In the genomic region with DNA sequence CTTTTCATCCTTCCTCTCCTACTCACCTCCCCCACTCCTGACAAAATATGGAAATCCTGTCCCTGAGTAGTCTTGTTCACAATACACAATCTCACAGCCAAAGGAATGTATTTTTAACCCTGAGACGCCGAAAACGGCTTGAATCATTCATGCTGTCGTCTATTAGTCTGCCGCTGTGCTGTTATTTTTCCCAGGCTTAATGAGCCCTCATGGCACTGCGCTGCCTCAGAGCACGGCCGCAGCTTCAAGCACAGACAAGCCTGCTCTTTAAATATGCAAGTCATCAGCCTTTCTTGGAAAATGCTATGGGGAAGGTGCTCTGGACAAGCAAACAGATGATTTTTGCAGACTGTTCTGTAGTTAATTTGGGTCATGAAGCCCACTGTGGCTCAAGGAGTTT, we compare ENCODE assay signal across 11 cellular contexts.
DNase-seq lines count a peak whose midpoint lies in the region; ATAC-seq, FAIRE-seq and TF ChIP-seq lines count a peak whose summit lies in the region.
"Had no signal": no experiment of that assay in that cellular context is flagged by ENCODE, and none has a peak within 500 bp of the region (broad histone marks: within the 10 kb centered on the region; RNA-seq: fewer than 3 reads in every experiment).

No MANE protein-coding gene starts in this region.

- peak overlapping the region; percentile 52 for H2AFZ ChIP-seq in endothelial cell of umbilical vein (ENCODE audit: low read depth, low read length)

- H4K20me1 ChIP-seq in endothelial cell of umbilical vein (replicated peaks; ENCODE audit: control insufficient read depth, extremely low read depth, insufficient read depth, low read length), result no peaks in the 10 kb centered on the region

- peak overlapping the region; percentile 33 to 83 (median 70) for H3K27ac Mint-ChIP-seq in nephron

- peaks cover 27% of the 10 kb centered on the region for H3K4me1 Mint-ChIP-seq in nephron

- BruUV-seq in endothelial cell of umbilical vein (replicated peaks; lab: Mats Ljungman, UMichigan), result no TSS peak

- peak overlapping the region; percentile 83 for H3K27ac ChIP-seq in endothelial cell of umbilical vein (ENCODE audit: insufficient read depth, low read depth, low read length)
- H3K27ac ChIP-seq in caudate nucleus (ENCODE audit: low read depth, low read length), result no peak overlapping the region
- H3K27ac ChIP-seq in psoas muscle, result no peak overlapping the region
- H3K27ac ChIP-seq: thyroid gland had no signal

- H3K27me3 ChIP-seq in endothelial cell of umbilical vein (ENCODE audit: control insufficient read depth in 2 of 2, insufficient read depth in 2 of 2, low read length in 2 of 2) (no peaks in the 10 kb centered on the region), psoas muscle (ENCODE audit: insufficient read depth in 3 of 3, low read length in 2 of 3) (peaks cover 0 to under 1% (median 0%) of the 10 kb centered on the region in 3 donors)
- H3K27me3 ChIP-seq: thyroid gland had no signal

- no peaks in the 10 kb centered on the region for H3K9me3 Mint-ChIP-seq in nephron

- POLR2A ChIA-PET in endothelial cell of umbilical vein (lab: Charles Lee), result no interaction called here

- TF ChIP-seq POLR2A in endothelial cell of umbilical vein (IDR thresholded peaks at IDR 0.05; ENCODE audit: low read depth, low read length), result no peak
- TF ChIP-seq POLR2A in erythroblast (IDR thresholded peaks at IDR 0.05; ENCODE audit: low read length), result no peak

- H3K9me3 ChIP-seq in endothelial cell of umbilical vein (replicated peaks; ENCODE audit: control insufficient read depth, insufficient read depth, low read length) (no peaks in the 10 kb centered on the region), psoas muscle (no peaks in the 10 kb centered on the region)
- H3K9me3 ChIP-seq: thyroid gland had no signal

- H3K9me1 ChIP-seq in endothelial cell of umbilical vein (replicated peaks; ENCODE audit: control insufficient read depth, extremely low read depth, insufficient read depth, low read length), result no peaks in the 10 kb centered on the region

- H3K36me3 ChIP-seq in endothelial cell of umbilical vein (ENCODE audit: control insufficient read depth in 2 of 2, extremely low read depth in 1 of 2, insufficient read depth in 2 of 2, low read length in 2 of 2) (no peaks in the 10 kb centered on the region), psoas muscle (ENCODE audit: insufficient read depth in 1 of 2, low read depth in 1 of 2) (no peaks in the 10 kb centered on the region)
- H3K36me3 ChIP-seq: thyroid gland had no signal

- H3K4me1 ChIP-seq in endothelial cell of umbilical vein (ENCODE audit: control insufficient read depth, extremely low read depth, insufficient read depth, low read length), result peaks cover 20% of the 10 kb centered on the region
- H3K4me1 ChIP-seq in psoas muscle, result no peaks in the 10 kb centered on the region
- H3K4me1 ChIP-seq: thyroid gland had no signal

- CTCF ChIA-PET in endothelial cell of umbilical vein (lab: Charles Lee), result interaction anchor here (1.6 kb wide), 1 partner anchor 10 kb away, joined by 6 read pairs; no protein-coding TSS in a partner anchor

- 42 to 44% (median 43%) methylated on average over 8 of the region's 8 CpGs for WGBS in psoas muscle, 3 donors

- peak; percentile 94 for FAIRE-seq in endothelial cell of umbilical vein (lab: Jason Lieb, UNC)

- intact Hi-C loops in endothelial cell of umbilical vein (cut with micrococcal nuclease), result loop anchor here (1.0 to 2.0 kb wide), 5 partner anchors 11 to 699 kb away; no protein-coding TSS in a partner anchor
- intact Hi-C loops in psoas muscle (cut with DNase I), result no loop called here

- TF ChIP-seq CTCF in endothelial cell of umbilical vein (IDR thresholded peaks at IDR 0.05; ENCODE audit: extremely low read depth in 1 of 2, insufficient read depth in 1 of 2, low read depth in 1 of 2, low read length in 2 of 2), result no peak
- TF ChIP-seq CTCF in nephron (IDR thresholded peaks at IDR 0.05; ENCODE audit: unreplicated experiment in 3 of 3), result no peak
- TF ChIP-seq CTCF in psoas muscle (IDR thresholded peaks at IDR 0.05), result no peak

- peaks cover 19% of the 10 kb centered on the region for H3K27me3 Mint-ChIP-seq in nephron (ENCODE audit: low read depth)

- ATAC-seq in psoas muscle, result no peak

- no peak overlapping the region for H3K4me3 ChIP-seq in endothelial cell of umbilical vein (replicated peaks in 1 of 3; ENCODE audit: insufficient read depth in 1 of 3, low read depth in 1 of 3, low read length in 3 of 3)
- no peak overlapping the region for H3K4me3 ChIP-seq in psoas muscle
- H3K4me3 ChIP-seq: thyroid gland had no signal

- DNase-seq in DMS153 treated with DMSO at 0.1 percent for 48 hours (lab: John Stamatoyannopoulos, UW; ENCODE audit: unreplicated experiment) (peak; percentile 78), NCI-H2171 treated with DMSO at 0.1 percent for 48 hours (lab: John Stamatoyannopoulos, UW) (peak; percentile 71), endothelial cell of umbilical vein (ENCODE audit: low read depth, low spot score) (peak; percentile 95), erythroblast (lab: John Stamatoyannopoulos, UW) (no peak), caudate nucleus (lab: John Stamatoyannopoulos, UW) (no peak), psoas muscle (no peak), NK-92 (lab: John Stamatoyannopoulos, UW; ENCODE audit: unreplicated experiment) (no peak)
- DNase-seq: NCI-H1930; stimulated activated CD4-positive, alpha-beta T cell treated with anti-CD3 and anti-CD28 coated beads, Interleukin-15, amount 100 ng/mL, for 24 hours had no signal

- H3K4me3 Mint-ChIP-seq in nephron, result peak overlapping the region in 2 of 3 experiments; percentile 35 to 36

- dilution Hi-C loops in endothelial cell of umbilical vein (cut with MboI; ENCODE audit: extremely low pct_ligation_motif_present, low sequenced_read_pairs), result no loop called here

- H3K4me2 ChIP-seq in endothelial cell of umbilical vein (ENCODE audit: insufficient read depth, low read length), result peak overlapping the region; percentile 57

- no peaks in the 10 kb centered on the region for H3K36me3 Mint-ChIP-seq in nephron (ENCODE audit: low read depth)

- no peaks in the 10 kb centered on the region for H3K79me2 ChIP-seq in endothelial cell of umbilical vein (ENCODE audit: control insufficient read depth, insufficient read depth, low read length)

- peak overlapping the region; percentile 57 for H3K9ac ChIP-seq in endothelial cell of umbilical vein (replicated peaks; ENCODE audit: extremely low read depth, insufficient read depth, low read length)

TF ChIP-seq in endothelial cell of umbilical vein, 7 proteins besides CTCF, POLR2A, EP300 and RAD21:
- TF ChIP-seq JUN (IDR thresholded peaks at IDR 0.05; ENCODE audit: borderline replicate concordance, insufficient read depth, insufficient read length, low read depth) (peak; percentile 24), MYC (IDR thresholded peaks at IDR 0.05; ENCODE audit: low read depth, low read length) (no peak), POLR2AphosphoS5 (IDR thresholded peaks at IDR 0.05; ENCODE audit: insufficient read depth, low read depth, low read length) (no peak), EZH2 (IDR thresholded peaks at IDR 0.05; ENCODE audit: borderline replicate concordance, low read depth, low read length, severe bottlenecking) (no peak), FOS (IDR thresholded peaks at IDR 0.05; ENCODE audit: borderline replicate concordance, insufficient read depth, low read length) (peak; percentile 13), GATA2 (IDR thresholded peaks at IDR 0.05; ENCODE audit: insufficient read depth, insufficient read length, low read depth, low read length) (no peak)
- TF ChIP-seq, protein P1, sequence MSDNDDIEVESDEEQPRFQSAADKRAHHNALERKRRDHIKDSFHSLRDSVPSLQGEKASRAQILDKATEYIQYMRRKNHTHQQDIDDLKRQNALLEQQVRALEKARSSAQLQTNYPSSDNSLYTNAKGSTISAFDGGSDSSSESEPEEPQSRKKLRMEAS (IDR thresholded peaks at IDR 0.05; ENCODE audit: insufficient read depth, insufficient read length), result no peak

Comparison
In these comparisons a context has a peak if more than half of its experiments do, and no peak if none do; other contexts are left out.
1. DNase-seq: peak in DMS153 treated with DMSO at 0.1 percent for 48 hours (single experiment), NCI-H2171 treated with DMSO at 0.1 percent for 48 hours (single experiment) and endothelial cell of umbilical vein (single experiment); none in erythroblast (0 of 2), caudate nucleus (0 of 61), psoas muscle (0 of 2) and NK-92 (single experiment).